ENCODE assay signal across 8 cellular contexts in the genomic region with DNA sequence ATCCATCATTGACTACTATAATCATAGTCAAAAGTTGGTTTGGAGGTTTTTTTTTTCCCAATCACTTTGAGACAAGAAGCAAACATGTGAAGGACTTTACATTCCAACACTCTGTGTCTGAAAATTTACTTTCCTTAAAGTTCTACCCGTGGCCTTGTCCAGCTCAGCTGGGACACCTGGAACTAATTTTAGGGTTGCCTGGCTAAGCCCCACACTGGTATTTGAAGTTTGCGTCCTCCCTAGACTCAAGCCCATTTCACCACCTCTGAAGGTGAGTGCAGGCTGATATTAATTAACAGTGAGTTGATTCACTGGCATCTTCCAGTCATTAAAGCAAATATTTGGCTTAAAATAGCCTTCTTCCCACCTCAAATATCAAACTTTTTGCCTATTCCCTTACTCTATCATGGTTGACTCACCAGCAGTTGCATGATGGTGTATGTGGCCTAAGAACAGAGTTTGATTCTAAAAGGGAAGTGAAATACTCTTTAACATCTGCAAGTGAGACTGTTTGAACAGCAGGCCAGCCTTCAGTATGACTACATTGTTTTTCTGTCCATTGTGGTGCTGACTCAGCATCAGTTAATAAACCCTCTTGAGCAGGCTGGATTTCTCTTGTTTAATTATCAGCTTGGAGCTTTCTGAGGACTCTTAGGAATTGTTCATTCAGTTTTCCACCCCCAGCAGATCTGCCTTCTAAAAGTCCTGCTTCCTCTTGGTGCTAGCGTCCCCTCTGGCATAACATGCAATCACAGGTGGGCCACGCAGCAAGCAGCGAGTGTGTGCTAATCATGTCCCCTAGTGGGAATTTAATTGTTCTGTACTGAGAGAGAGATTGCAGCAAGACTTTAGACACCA. TPM values are rescaled to one million over a fixed set of nuclear protein-coding genes. Genes with fewer than 3 reads are reported as not detected.
DNase-seq lines count a peak whose midpoint lies in the region; ATAC-seq, FAIRE-seq and TF ChIP-seq lines count a peak whose summit lies in the region.

No MANE protein-coding gene starts in this region.

- DNase-seq in NCI-H526 (lab: John Stamatoyannopoulos, UW) (peak; percentile 22 to 52), NCI-H526 treated with DMSO at 0.1 percent for 48 hours (lab: John Stamatoyannopoulos, UW) (no peak), OCI-LY7 (ENCODE audit: low spot score) (peak; percentile 91), colonic mucosa (peak; percentile 46), naive B cell (peak; percentile 65), H54 (ENCODE audit: insufficient read length, low spot score) (no peak)

- H4K20me1 ChIP-seq in OCI-LY7 (ENCODE audit: insufficient read depth, low read length), result no peaks in the 10 kb centered on the region

- no peak overlapping the region for H3K9ac ChIP-seq in colonic mucosa (ENCODE audit: low read depth in 2 of 2, low read length in 2 of 2)

- CTCF ChIA-PET in OCI-LY7 (lab: Charles Lee; ENCODE audit: unreplicated experiment), result interaction anchor here (0.9 to 1.4 kb wide), 2 partner anchors 12 to 58 kb away, joined by 3 to 4 read pairs; no protein-coding TSS in a partner anchor

- H3K27me3 ChIP-seq in colonic mucosa, result no peaks in the 10 kb centered on the region

- H3K27ac ChIP-seq in OCI-LY7 (ENCODE audit: low read depth, low read length, poor library complexity, severe bottlenecking) (peak overlapping the region; percentile 87), colonic mucosa (peak overlapping the region; percentile 60)

- POLR2A ChIA-PET in OCI-LY7 (lab: Charles Lee), result interaction anchor here (0.6 to 2.3 kb wide), 14 partner anchors 9 to 1468 kb away, joined by 3 to 7 read pairs (median 3); no protein-coding TSS in a partner anchor

- no peaks in the 10 kb centered on the region for H3K9me2 ChIP-seq in OCI-LY7 (ENCODE audit: insufficient read depth, low read length)

- peaks cover 30 to 37% (median 37%) of the 10 kb centered on the region in 3 donors for H3K4me1 Mint-ChIP-seq in naive B cell

- H3K4me3 ChIP-seq in OCI-LY7 (ENCODE audit: low read depth, low read length, poor library complexity, severe bottlenecking) (peak overlapping the region; percentile 63), colonic mucosa (no peak overlapping the region)

- H3K9me3 ChIP-seq in OCI-LY7 (ENCODE audit: low read length) (no peaks in the 10 kb centered on the region), colonic mucosa (no peaks in the 10 kb centered on the region)

- TF ChIP-seq POLR2A in H54 (IDR thresholded peaks at IDR 0.05; ENCODE audit: low read depth, low read length), result no peak

- peak overlapping the region in 4 of 6 donors; percentile 60 to 94 (median 83) for H3K27ac Mint-ChIP-seq in naive B cell

- H3K4me2 ChIP-seq in OCI-LY7 (ENCODE audit: low read length), result peak overlapping the region; percentile 82

- peaks cover 7% of the 10 kb centered on the region; the same call in 1 of the 2 replicates for H3K79me2 ChIP-seq in OCI-LY7 (ENCODE audit: insufficient read depth, low read depth, low read length)

- peaks cover 0 to 6% (median 0%) of the 10 kb centered on the region in 7 donors for H3K9me3 Mint-ChIP-seq in naive B cell

- peak overlapping the region; percentile 91 for H2AFZ ChIP-seq in OCI-LY7 (ENCODE audit: low read length)

- H3K36me3 ChIP-seq in OCI-LY7 (ENCODE audit: insufficient read depth, low read length), result no peaks in the 10 kb centered on the region
- H3K36me3 ChIP-seq in colonic mucosa, result no peaks in the 10 kb centered on the region

- BruUV-seq in OCI-LY7 (replicated peaks; lab: Mats Ljungman, UMichigan), result no TSS peak

- no peak for FAIRE-seq in H54 (lab: Jason Lieb, UNC)

- TF ChIP-seq CTCF in OCI-LY7 (conservative IDR thresholded peaks at IDR 0.05; ENCODE audit: low read length) (peak; percentile 100), colonic mucosa (IDR thresholded peaks at IDR 0.05) (peak; percentile 23)

- peaks cover 11 to 30% (median 21%) of the 10 kb centered on the region in 3 donors for H3K27me3 Mint-ChIP-seq in naive B cell

- ATAC-seq in GM21381 (IDR thresholded peaks at IDR 0.05; ENCODE audit: unreplicated experiment), result peak; percentile 71
- ATAC-seq in HG03521 (IDR thresholded peaks at IDR 0.05; ENCODE audit: unreplicated experiment), result peak; percentile 69
- peak; percentile 63 to 65 for ATAC-seq in naive B cell (ENCODE audit: low read depth in 2 of 2)

- H3K36me3 Mint-ChIP-seq in naive B cell, result peaks cover 0 to 4% of the 10 kb centered on the region in 2 donors

- H3K4me3 Mint-ChIP-seq in naive B cell, result peak overlapping the region in 5 of 8 donors; percentile 17 to 93 (median 30)

- intact Hi-C loops in OCI-LY7 (cut with micrococcal nuclease; ENCODE audit: unreplicated experiment), result loop anchor here (1.0 to 5.0 kb wide), 8 partner anchors 92 to 654 kb away; no protein-coding TSS in a partner anchor
- intact Hi-C loops in colonic mucosa (cut with DNase I), result loop anchor here (10.0 kb wide), 1 partner anchor 600 kb away; no protein-coding TSS in a partner anchor

- H3K4me1 ChIP-seq in OCI-LY7 (ENCODE audit: insufficient read depth, low read length, poor library complexity, severe bottlenecking) (peaks cover 58% of the 10 kb centered on the region), colonic mucosa (peaks cover 5% of the 10 kb centered on the region)

RNA-seq across cellular contexts. Expression of a gene that starts 1.8 kb away (rescaled TPM):
- total RNA-seq in OCI-LY7 (2014; rRNA removed; shearing (Covaris generic)), result 1.5 and 2.2 TPM in 2 replicates
- total RNA-seq in OCI-LY7 (2022) (1.9 and 3.3 TPM in 2 replicates), colonic mucosa (10 to 100 TPM in 1 of 2 donors, 1 to 10 TPM in 1; 7.2 to 17.6 TPM)
- polyA plus RNA-seq in naive B cell (ENCODE audit: low read depth in 6 of 6), result 1 to 10 TPM in 3 of 6 donors, under 1 TPM in 2, not detected in 1; 0.62 to 4.2 (median 2.9) TPM

Comparison
In these comparisons a context has a peak if more than half of its experiments do, and no peak if none do; other contexts are left out.
1. DNase-seq: peak in NCI-H526 (2 of 2), OCI-LY7 (single experiment), colonic mucosa (single experiment) and naive B cell (single experiment); none in NCI-H526 treated with DMSO at 0.1 percent for 48 hours (single experiment) and H54 (single experiment).
2. Peak in every context shown above with its lines, with median percentiles within 50 percentile points of each other: ATAC-seq.